ENCODE assay signal across 14 cellular contexts in genomic region chr20:38599410-38599882, GRCh38. TPM values are rescaled to one million over a fixed set of nuclear protein-coding genes. Genes with fewer than 3 reads are reported as not detected.
A peak's percentile ranks its signal among the peaks of the same experiment; 100 is the strongest.
DNase-seq lines count a peak whose midpoint lies in the region; ATAC-seq, FAIRE-seq and TF ChIP-seq lines count a peak whose summit lies in the region.
"Had no signal": no experiment of that assay in that cellular context is flagged by ENCODE, and none has a peak within 500 bp of the region (broad histone marks: within the 10 kb centered on the region; RNA-seq: fewer than 3 reads in every experiment).

No MANE protein-coding gene starts in this region.

- POLR2A ChIA-PET in HepG2 (lab: Yijun Ruan, JAX) = interaction anchor here (0.9 kb wide), 1 partner anchor 18 kb away, joined by 3 read pairs; no protein-coding TSS in a partner anchor

- H3F3A ChIP-seq in GM23248 (ENCODE audit: insufficient read depth) = no peaks in the 10 kb centered on the region

- TF ChIP-seq EP300 in HepG2 (IDR thresholded peaks at IDR 0.05; ENCODE audit: low read depth in 2 of 2, low read length in 2 of 2) (no peak), HepG2 (CRISPR knock-in tag; IDR thresholded peaks at IDR 0.05; ENCODE audit: borderline replicate concordance) (no peak)

- no peaks in the 10 kb centered on the region for H3K9me2 ChIP-seq in GM23248 (ENCODE audit: insufficient read depth)

- H3K27ac Mint-ChIP-seq in T-helper 2 cell treated with Interferon-gamma antibody and Interleukin-4, amounts not matched to agents 5 μg/mL and 100 μg/mL, for 36 hours = no peak overlapping the region
- H3K27ac Mint-ChIP-seq: activated CD4-positive, alpha-beta T cell treated with anti-CD3 and anti-CD28 coated beads, Interleukin-2, amount 10 ng/mL, durations not matched to agents 24 days and 14 days had no signal

- peak; percentile 45 for ATAC-seq in HepG2
- ATAC-seq: mucosa of descending colon had no signal

- peaks cover 41% of the 10 kb centered on the region for H3K27me3 Mint-ChIP-seq in T-helper 2 cell treated with Interferon-gamma antibody and Interleukin-4, amounts not matched to agents 5 μg/mL and 100 μg/mL, for 36 hours (ENCODE audit: low read depth)

- H3K79me2 ChIP-seq in HepG2 (ENCODE audit: insufficient read depth, low read length) = no peaks in the 10 kb centered on the region
- no peaks in the 10 kb centered on the region for H3K79me2 ChIP-seq in GM23248 (ENCODE audit: insufficient read depth)

- WGBS in HepG2 (ENCODE audit: low lambda C conversion rate) = 17% methylated on average over 9 of the region's 9 CpGs
- 45 to 48% methylated on average over 8 to 9 of the region's 9 CpGs for WGBS in GM23248 (ENCODE audit: low coverage in 1 of 2, low lambda C conversion rate in 2 of 2, missing lambda C conversion rate in 2 of 2), 2 experiments

- H3K27ac ChIP-seq in HepG2 (ENCODE audit: extremely low read length, insufficient read depth, low read length) (no peak overlapping the region), GM23248 (no peak overlapping the region)

- H3K4me3 ChIP-seq in HepG2 (replicated peaks in 1 of 3; ENCODE audit: insufficient read depth in 1 of 3, low read depth in 2 of 3, low read length in 3 of 3) (peak overlapping the region in 1 of 3 experiments; percentile 39; a peak in 1 of 6 replicates), HAP-1 (no peak overlapping the region), GM23248 (no peak overlapping the region)
- H3K4me3 ChIP-seq: mucosa of descending colon had no signal

- H3K4me1 ChIP-seq in HepG2 (ENCODE audit: insufficient read depth, low read length) (peaks cover 55% of the 10 kb centered on the region), HAP-1 (no peaks in the 10 kb centered on the region), GM23248 (ENCODE audit: insufficient read depth) (peaks cover 8% of the 10 kb centered on the region; the same call in 1 of the 2 replicates)

- no peaks in the 10 kb centered on the region for H3K9me3 Mint-ChIP-seq in T-helper 2 cell treated with Interferon-gamma antibody and Interleukin-4, amounts not matched to agents 5 μg/mL and 100 μg/mL, for 36 hours
- H3K9me3 Mint-ChIP-seq: activated CD4-positive, alpha-beta T cell treated with anti-CD3 and anti-CD28 coated beads, Interleukin-2, amount 10 ng/mL, durations not matched to agents 24 days and 14 days had no signal

- DNase-seq in COLO668 (lab: John Stamatoyannopoulos, UW; ENCODE audit: unreplicated experiment) (peak; percentile 37), M059J (ENCODE audit: low read depth) (peak; percentile 94), dermis blood vessel endothelial cell (peak; percentile 56), HepG2 (ENCODE audit: low spot score) (peak; percentile 57), HAP-1 (ENCODE audit: low spot score in 2 of 2) (no peak), cerebellum (ENCODE audit: low spot score) (no peak), GM23248 (no peak)
- no peak for DNase-seq in T-helper 2 cell treated with Interferon-gamma antibody and Interleukin-4, amounts not matched to agents 5 μg/mL and 100 μg/mL, for 36 hours (ENCODE audit: low spot score)
- DNase-seq: activated CD4-positive, alpha-beta T cell treated with anti-CD3 and anti-CD28 coated beads, Interleukin-2, amount 10 ng/mL, durations not matched to agents 24 days and 14 days; C1 segment of cervical spinal cord; Karpas-422 had no signal

- peaks cover 5% of the 10 kb centered on the region for H3K4me1 Mint-ChIP-seq in T-helper 2 cell treated with Interferon-gamma antibody and Interleukin-4, amounts not matched to agents 5 μg/mL and 100 μg/mL, for 36 hours (ENCODE audit: low read depth)

- peak overlapping the region; percentile 48 for H3K4me2 ChIP-seq in HepG2 (ENCODE audit: low read depth, low read length)
- H3K4me2 ChIP-seq in GM23248 (ENCODE audit: unreplicated experiment) = no peak overlapping the region

- H3K4me3 Mint-ChIP-seq in T-helper 2 cell treated with Interferon-gamma antibody and Interleukin-4, amounts not matched to agents 5 μg/mL and 100 μg/mL, for 36 hours = no peak overlapping the region
- H3K4me3 Mint-ChIP-seq: activated CD4-positive, alpha-beta T cell treated with anti-CD3 and anti-CD28 coated beads, Interleukin-2, amount 10 ng/mL, durations not matched to agents 24 days and 14 days had no signal

- TF ChIP-seq CTCF in HepG2 (CRISPR knock-in tag; IDR thresholded peaks at IDR 0.05) = no peak

- H3K9ac ChIP-seq in HepG2 (ENCODE audit: insufficient read depth, low read depth, low read length) (peak overlapping the region; percentile 23; the same call in 1 of the 2 replicates), GM23248 (no peak overlapping the region)

- no TSS peak for BruUV-seq in HepG2 (replicated peaks; lab: Mats Ljungman, UMichigan)

- TF ChIP-seq RAD21 in HepG2 (CRISPR knock-in tag; IDR thresholded peaks at IDR 0.05) = no peak

- no peak overlapping the region for H2AFZ ChIP-seq in HepG2 (ENCODE audit: low read length)
- no peak overlapping the region for H2AFZ ChIP-seq in GM23248

- no peak for TF ChIP-seq POLR2A in HepG2 (IDR thresholded peaks at IDR 0.05; ENCODE audit: insufficient read depth in 1 of 2, low read depth in 2 of 2, low read length in 2 of 2)

- H4K20me1 ChIP-seq in HepG2 (ENCODE audit: insufficient read depth, low read length) = no peaks in the 10 kb centered on the region
- H4K20me1 ChIP-seq in GM23248 (ENCODE audit: insufficient read depth) = no peaks in the 10 kb centered on the region

- H3K9me3 ChIP-seq in HepG2 (ENCODE audit: low read length) (no peaks in the 10 kb centered on the region), HAP-1 (no peaks in the 10 kb centered on the region), GM23248 (ENCODE audit: low read depth) (no peaks in the 10 kb centered on the region)
- H3K9me3 ChIP-seq: mucosa of descending colon had no signal

- CTCF ChIA-PET in HepG2 (lab: Yijun Ruan, JAX; ENCODE audit: low intra/inter-chr PET ratio, low total read pairs) = no interaction called here

- intact Hi-C loops in HepG2 (cut with micrococcal nuclease; ENCODE audit: unreplicated experiment) = no loop called here

- H3K27me3 ChIP-seq in HepG2 (ENCODE audit: control insufficient read depth in 1 of 2, insufficient read depth in 2 of 2, low read length in 2 of 2) (peaks cover 2 to 66% of the 10 kb centered on the region in 2 experiments; a peak in 4 of 5 replicates), HAP-1 (ENCODE audit: low read depth) (peaks cover 45% of the 10 kb centered on the region), GM23248 (replicated peaks; ENCODE audit: insufficient read depth) (peaks cover 37% of the 10 kb centered on the region)

- H3K36me3 ChIP-seq in HepG2 (replicated peaks in 1 of 2; ENCODE audit: control insufficient read depth in 1 of 2, insufficient read depth in 2 of 2, low read length in 2 of 2) (no peaks in the 10 kb centered on the region), HAP-1 (replicated peaks) (no peaks in the 10 kb centered on the region), GM23248 (ENCODE audit: low read depth) (no peaks in the 10 kb centered on the region)

- no peak for FAIRE-seq in HepG2 (lab: Jason Lieb, UNC)

- no peaks in the 10 kb centered on the region for H3K36me3 Mint-ChIP-seq in T-helper 2 cell treated with Interferon-gamma antibody and Interleukin-4, amounts not matched to agents 5 μg/mL and 100 μg/mL, for 36 hours (ENCODE audit: low read depth)

- in situ Hi-C loops in HepG2 (cut with HindIII; ENCODE audit: extremely low pct_ligation_motif_present, low pct_unique_long_range_greater_than_20kb) (no loop called here), HAP-1 (cut with MboI; ENCODE audit: low sequenced_read_pairs) (no loop called here), GM23248 (cut with MboI) (no loop called here)

RNA-seq across cellular contexts. Expression of gene ARHGAP40, which starts 2.2 kb away (rescaled TPM):
- total RNA-seq in M059J (2014; rRNA removed; shearing (Covaris generic)) = 0.64 TPM in 1 of 2 replicates, not detected in the other
- total RNA-seq in dermis blood vessel endothelial cell (0.09 TPM in 1 of 2 replicates, not detected in the other), HepG2 (2016; rRNA removed; fragmentation: Illumina TruSeq; extraction: Trizol) (0.44 and 0.75 TPM in 2 replicates), cerebellum (not detected)
- 0.09 and 0.30 TPM in 2 replicates for total RNA-seq in HepG2 (2016; cell fraction: cytosol; rRNA removed; fragmentation: Illumina TruSeq; extraction: Trizol; ENCODE audit: low read depth)
- total RNA-seq in HepG2 (2016; cell fraction: insoluble cytoplasmic fraction; rRNA removed; fragmentation: Illumina TruSeq; extraction: Trizol) = 0.34 and 0.84 TPM in 2 replicates
- 0.10 and 0.43 TPM in 2 replicates for total RNA-seq in HepG2 (2016; cell fraction: membrane; rRNA removed; fragmentation: Illumina TruSeq; extraction: Trizol)
- total RNA-seq in HepG2 (2016; cell fraction: nucleus; rRNA removed; fragmentation: Illumina TruSeq; extraction: Trizol) = 0.31 and 0.90 TPM in 2 replicates
- polyA plus RNA-seq in HepG2 (2011; rRNA removed) (2.1 and 2.7 TPM in 2 replicates), GM23248 (2016; fragmentation: Nextera tagmentation; extraction: Ambion mirVana) (not detected in 2 replicates)
- 0.72 and 0.86 TPM in 2 replicates for polyA plus RNA-seq in HepG2 (2011; cell fraction: cytosol; rRNA removed)
- polyA plus RNA-seq in HepG2 (2011; cell fraction: nucleus; rRNA removed) = 15.4 and 16.6 TPM in 2 replicates
- 0.47 and 0.86 TPM in 2 replicates for polyA plus RNA-seq in HepG2 (2012)
- 0.06 and 0.20 TPM in 2 replicates for polyA plus RNA-seq in HepG2 (2016; cell fraction: cytosol; fragmentation: Illumina TruSeq; extraction: Trizol; ENCODE audit: low read depth)
- polyA plus RNA-seq in HepG2 (2016; cell fraction: insoluble cytoplasmic fraction; fragmentation: Illumina TruSeq; extraction: Trizol; ENCODE audit: low read depth) = 0.21 and 0.39 TPM in 2 replicates
- 0.19 and 0.26 TPM in 2 replicates for polyA plus RNA-seq in HepG2 (2016; cell fraction: membrane; fragmentation: Illumina TruSeq; extraction: Trizol; ENCODE audit: low read depth)
- polyA plus RNA-seq in HepG2 (2016; cell fraction: nucleus; fragmentation: Illumina TruSeq; extraction: Trizol; ENCODE audit: insufficient read depth, low read depth) = 1.5 and 2.2 TPM in 2 replicates
- 1.7 TPM in 1 of 2 replicates, not detected in the other for polyA minus RNA-seq in HepG2 (2011; rRNA and poly(A)+ RNA removed; ENCODE audit: low replicate concordance)
- 0.20 TPM in 1 of 2 replicates, not detected in the other for polyA minus RNA-seq in HepG2 (2011; cell fraction: cytosol; rRNA and poly(A)+ RNA removed)
- polyA minus RNA-seq in HepG2 (2011; cell fraction: nucleus; rRNA and poly(A)+ RNA removed) = 2.7 and 2.9 TPM in 2 replicates
- not detected in 2 replicates for total RNA-seq in GM23248 (2014; rRNA removed; shearing (Covaris generic))
- total RNA-seq: activated CD4-positive, alpha-beta T cell treated with anti-CD3 and anti-CD28 coated beads, Interleukin-2, amount 10 ng/mL, durations not matched to agents 24 days and 14 days; mucosa of descending colon had no signal

RNA-seq across cellular contexts. Expression of gene ADIG, which starts 18.4 kb away (rescaled TPM):
- not detected in 2 replicates for total RNA-seq in M059J (2014; rRNA removed; shearing (Covaris generic))
- total RNA-seq in dermis blood vessel endothelial cell (not detected in 2 replicates), HepG2 (2016; rRNA removed; fragmentation: Illumina TruSeq; extraction: Trizol) (0.15 and 0.28 TPM in 2 replicates), cerebellum (not detected)
- not detected in 2 replicates for total RNA-seq in HepG2 (2016; cell fraction: cytosol; rRNA removed; fragmentation: Illumina TruSeq; extraction: Trizol; ENCODE audit: low read depth)
- total RNA-seq in HepG2 (2016; cell fraction: insoluble cytoplasmic fraction; rRNA removed; fragmentation: Illumina TruSeq; extraction: Trizol) = not detected in 2 replicates
- not detected in 2 replicates for total RNA-seq in HepG2 (2016; cell fraction: membrane; rRNA removed; fragmentation: Illumina TruSeq; extraction: Trizol)
- not detected in 2 replicates for total RNA-seq in HepG2 (2016; cell fraction: nucleus; rRNA removed; fragmentation: Illumina TruSeq; extraction: Trizol)
- polyA plus RNA-seq in HepG2 (2011; rRNA removed) (0.10 TPM in 1 of 2 replicates, not detected in the other), GM23248 (2016; fragmentation: Nextera tagmentation; extraction: Ambion mirVana) (not detected in 2 replicates)
- polyA plus RNA-seq in HepG2 (2011; cell fraction: cytosol; rRNA removed) = not detected in 2 replicates
- not detected in 2 replicates for polyA plus RNA-seq in HepG2 (2011; cell fraction: nucleus; rRNA removed)
- polyA plus RNA-seq in HepG2 (2012) = not detected in 2 replicates
- polyA plus RNA-seq in HepG2 (2016; cell fraction: cytosol; fragmentation: Illumina TruSeq; extraction: Trizol; ENCODE audit: low read depth) = not detected in 2 replicates
- polyA plus RNA-seq in HepG2 (2016; cell fraction: insoluble cytoplasmic fraction; fragmentation: Illumina TruSeq; extraction: Trizol; ENCODE audit: low read depth) = not detected in 2 replicates
- polyA plus RNA-seq in HepG2 (2016; cell fraction: membrane; fragmentation: Illumina TruSeq; extraction: Trizol; ENCODE audit: low read depth) = not detected in 2 replicates
- polyA plus RNA-seq in HepG2 (2016; cell fraction: nucleus; fragmentation: Illumina TruSeq; extraction: Trizol; ENCODE audit: insufficient read depth, low read depth) = not detected in 2 replicates
- polyA minus RNA-seq in HepG2 (2011; rRNA and poly(A)+ RNA removed; ENCODE audit: low replicate concordance) = not detected in 2 replicates
- polyA minus RNA-seq in HepG2 (2011; cell fraction: cytosol; rRNA and poly(A)+ RNA removed) = not detected in 2 replicates
- not detected in 2 replicates for polyA minus RNA-seq in HepG2 (2011; cell fraction: nucleus; rRNA and poly(A)+ RNA removed)
- not detected in 2 replicates for total RNA-seq in GM23248 (2014; rRNA removed; shearing (Covaris generic))
- total RNA-seq: activated CD4-positive, alpha-beta T cell treated with anti-CD3 and anti-CD28 coated beads, Interleukin-2, amount 10 ng/mL, durations not matched to agents 24 days and 14 days; mucosa of descending colon; SK-MEL-5 had no signal
- polyA plus RNA-seq: thymus had no signal

Comparison
In these comparisons a context has a peak if more than half of its experiments do, and no peak if none do; other contexts are left out.
1. DNase-seq: peak in COLO668 (single experiment), M059J (single experiment), dermis blood vessel endothelial cell (single experiment) and HepG2 (single experiment); none in HAP-1 (0 of 2), T-helper 2 cell treated with Interferon-gamma antibody and Interleukin-4, amounts not matched to agents 5 μg/mL and 100 μg/mL, for 36 hours (single experiment), cerebellum (single experiment) and GM23248 (single experiment).